2 cellular contexts compared by ENCODE assay signal in the genomic region with DNA sequence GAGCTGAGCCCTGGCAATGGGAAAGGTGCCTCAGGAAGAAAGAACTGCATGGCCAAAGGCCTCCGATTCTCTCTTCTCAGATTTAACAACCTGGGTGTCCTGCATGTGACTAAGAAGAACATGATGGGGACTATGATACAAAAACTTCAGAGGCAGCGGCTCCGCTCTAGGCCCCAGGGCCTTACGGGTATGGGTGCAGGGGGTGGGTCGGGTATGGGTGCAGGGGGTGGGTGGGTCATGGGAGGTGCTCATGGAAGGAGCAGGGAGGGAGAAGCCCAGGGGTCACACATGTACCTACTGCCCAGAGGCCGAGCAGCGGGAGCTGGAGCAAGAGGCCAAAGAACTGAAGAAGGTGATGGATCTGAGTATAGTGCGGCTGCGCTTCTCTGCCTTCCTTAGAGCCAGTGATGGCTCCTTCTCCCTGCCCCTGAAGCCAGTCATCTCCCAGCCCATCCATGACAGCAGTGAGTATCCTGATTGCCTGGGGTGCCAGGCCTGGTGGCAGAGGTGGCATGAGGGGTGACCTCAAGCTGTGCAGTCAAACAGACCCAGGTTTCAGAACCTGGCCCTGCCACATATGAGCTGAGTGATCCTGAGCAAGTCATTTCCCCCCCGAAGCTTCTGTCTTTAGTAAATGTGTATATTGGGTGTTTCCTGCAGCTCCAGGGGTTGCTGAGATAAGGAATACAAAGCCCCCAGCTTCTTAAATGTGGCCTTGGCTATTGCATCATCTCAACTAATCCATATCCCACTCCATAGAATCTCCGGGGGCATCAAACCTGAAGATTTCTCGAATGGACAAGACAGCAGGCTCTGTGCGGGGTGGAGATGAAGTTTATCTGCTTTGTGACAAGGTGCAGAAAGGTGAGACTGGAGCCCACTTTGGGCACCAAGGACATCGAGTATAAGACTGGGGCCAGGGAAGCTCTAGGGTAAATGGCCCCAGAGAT.
A peak's percentile ranks its signal among the peaks of the same experiment; 100 is the strongest.
TF ChIP-seq lines count a peak whose summit lies in the region.

No MANE protein-coding gene starts in this region.

TF ChIP-seq in HepG2, 621 proteins besides CTCF, POLR2A, EP300 and RAD21:
- no peak for TF ChIP-seq ZNF430 (CRISPR knock-in tag; IDR thresholded peaks at IDR 0.05)
- TF ChIP-seq CEBPB (IDR thresholded peaks at IDR 0.05; ENCODE audit: borderline replicate concordance, low read depth, low read length) = peak; percentile 37; the same call in 1 of the 2 replicates
- no peak for TF ChIP-seq ZBTB21 (CRISPR knock-in tag; IDR thresholded peaks at IDR 0.05)

TF ChIP-seq in SK-N-SH treated with all-trans-retinoic acid at 6 μM for 48 hours, 23 proteins besides CTCF, POLR2A, EP300 and RAD21:
- TF ChIP-seq ZFP3 (CRISPR knock-in tag; IDR thresholded peaks at IDR 0.05) = no peak
- TF ChIP-seq, protein P1, sequence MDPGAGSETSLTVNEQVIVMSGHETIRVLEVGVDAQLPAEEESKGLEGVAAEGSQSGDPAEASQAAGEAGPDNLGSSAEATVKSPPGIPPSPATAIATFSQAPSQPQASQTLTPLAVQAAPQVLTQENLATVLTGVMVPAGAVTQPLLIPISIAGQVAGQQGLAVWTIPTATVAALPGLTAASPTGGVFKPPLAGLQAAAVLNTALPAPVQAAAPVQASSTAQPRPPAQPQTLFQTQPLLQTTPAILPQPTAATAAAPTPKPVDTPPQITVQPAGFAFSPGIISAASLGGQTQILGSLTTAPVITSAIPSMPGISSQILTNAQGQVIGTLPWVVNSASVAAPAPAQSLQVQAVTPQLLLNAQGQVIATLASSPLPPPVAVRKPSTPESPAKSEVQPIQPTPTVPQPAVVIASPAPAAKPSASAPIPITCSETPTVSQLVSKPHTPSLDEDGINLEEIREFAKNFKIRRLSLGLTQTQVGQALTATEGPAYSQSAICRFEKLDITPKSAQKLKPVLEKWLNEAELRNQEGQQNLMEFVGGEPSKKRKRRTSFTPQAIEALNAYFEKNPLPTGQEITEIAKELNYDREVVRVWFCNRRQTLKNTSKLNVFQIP (CRISPR knock-in tag; IDR thresholded peaks at IDR 0.05; ENCODE audit: borderline replicate concordance, low read depth) = no peak
- TF ChIP-seq PPARA (CRISPR knock-in tag; IDR thresholded peaks at IDR 0.05; ENCODE audit: borderline replicate concordance) = no peak
- TF ChIP-seq ESRRG (CRISPR knock-in tag; IDR thresholded peaks at IDR 0.05) = no peak
- TF ChIP-seq ZC3H10 (CRISPR knock-in tag; IDR thresholded peaks at IDR 0.05) = no peak
- TF ChIP-seq, protein P2, sequence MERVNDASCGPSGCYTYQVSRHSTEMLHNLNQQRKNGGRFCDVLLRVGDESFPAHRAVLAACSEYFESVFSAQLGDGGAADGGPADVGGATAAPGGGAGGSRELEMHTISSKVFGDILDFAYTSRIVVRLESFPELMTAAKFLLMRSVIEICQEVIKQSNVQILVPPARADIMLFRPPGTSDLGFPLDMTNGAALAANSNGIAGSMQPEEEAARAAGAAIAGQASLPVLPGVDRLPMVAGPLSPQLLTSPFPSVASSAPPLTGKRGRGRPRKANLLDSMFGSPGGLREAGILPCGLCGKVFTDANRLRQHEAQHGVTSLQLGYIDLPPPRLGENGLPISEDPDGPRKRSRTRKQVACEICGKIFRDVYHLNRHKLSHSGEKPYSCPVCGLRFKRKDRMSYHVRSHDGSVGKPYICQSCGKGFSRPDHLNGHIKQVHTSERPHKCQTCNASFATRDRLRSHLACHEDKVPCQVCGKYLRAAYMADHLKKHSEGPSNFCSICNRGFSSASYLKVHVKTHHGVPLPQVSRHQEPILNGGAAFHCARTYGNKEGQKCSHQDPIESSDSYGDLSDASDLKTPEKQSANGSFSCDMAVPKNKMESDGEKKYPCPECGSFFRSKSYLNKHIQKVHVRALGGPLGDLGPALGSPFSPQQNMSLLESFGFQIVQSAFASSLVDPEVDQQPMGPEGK (CRISPR knock-in tag; IDR thresholded peaks at IDR 0.05; ENCODE audit: borderline replicate concordance) = no peak
- no peak for TF ChIP-seq ARNTL (CRISPR knock-in tag; IDR thresholded peaks at IDR 0.05; ENCODE audit: borderline replicate concordance, low read depth)
- TF ChIP-seq RARB (CRISPR knock-in tag; IDR thresholded peaks at IDR 0.05) = no peak
- TF ChIP-seq SNAI2 (CRISPR knock-in tag; IDR thresholded peaks at IDR 0.05) = no peak
- TF ChIP-seq ZNF8 (CRISPR knock-in tag; IDR thresholded peaks at IDR 0.05) = no peak
- TF ChIP-seq ZFP30 (CRISPR knock-in tag; IDR thresholded peaks at IDR 0.05) = no peak
- TF ChIP-seq, protein P3, sequence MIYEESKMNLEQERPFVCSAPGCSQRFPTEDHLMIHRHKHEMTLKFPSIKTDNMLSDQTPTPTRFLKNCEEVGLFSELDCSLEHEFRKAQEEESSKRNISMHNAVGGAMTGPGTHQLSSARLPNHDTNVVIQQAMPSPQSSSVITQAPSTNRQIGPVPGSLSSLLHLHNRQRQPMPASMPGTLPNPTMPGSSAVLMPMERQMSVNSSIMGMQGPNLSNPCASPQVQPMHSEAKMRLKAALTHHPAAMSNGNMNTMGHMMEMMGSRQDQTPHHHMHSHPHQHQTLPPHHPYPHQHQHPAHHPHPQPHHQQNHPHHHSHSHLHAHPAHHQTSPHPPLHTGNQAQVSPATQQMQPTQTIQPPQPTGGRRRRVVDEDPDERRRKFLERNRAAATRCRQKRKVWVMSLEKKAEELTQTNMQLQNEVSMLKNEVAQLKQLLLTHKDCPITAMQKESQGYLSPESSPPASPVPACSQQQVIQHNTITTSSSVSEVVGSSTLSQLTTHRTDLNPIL (CRISPR knock-in tag; IDR thresholded peaks at IDR 0.05; ENCODE audit: low read depth) = no peak
- no peak for TF ChIP-seq BACH2 (CRISPR knock-in tag; IDR thresholded peaks at IDR 0.05; ENCODE audit: borderline replicate concordance)
